ENCODE assay signal across 11 cellular contexts in genomic region chr12:128388461-128388921, GRCh38.
DNase-seq lines count a peak whose midpoint lies in the region; ATAC-seq and TF ChIP-seq lines count a peak whose summit lies in the region.
"Had no signal": no experiment of that assay in that cellular context is flagged by ENCODE, and none has a peak within 500 bp of the region (broad histone marks: within the 10 kb centered on the region; RNA-seq: fewer than 3 reads in every experiment).

No MANE protein-coding gene starts in this region.

- H3K27ac ChIP-seq in temporal lobe (ENCODE audit: low read depth, low read length), result peak overlapping the region; percentile 22
- H3K27ac ChIP-seq: 22Rv1 had no signal

- TF ChIP-seq POLR2A in lower leg skin (IDR thresholded peaks at IDR 0.05), result no peak

- intact Hi-C loops in lower leg skin (cut with DNase I; ENCODE audit: low total_unique reads), result no loop called here

- no peaks in the 10 kb centered on the region for H3K36me3 Mint-ChIP-seq in brain

- peaks cover 27% of the 10 kb centered on the region for H3K4me1 Mint-ChIP-seq in brain

- H3K4me3 Mint-ChIP-seq in brain, result peak overlapping the region in 1 of 5 experiments; percentile 7
- H3K4me3 Mint-ChIP-seq: H9 had no signal

- H3K27ac Mint-ChIP-seq in brain, result peak overlapping the region in 3 of 5 experiments; percentile 4 to 42 (median 17)

- TF ChIP-seq CTCF in brain (conservative IDR thresholded peaks at IDR 0.05) (no peak), lower leg skin (IDR thresholded peaks at IDR 0.05) (no peak)

- peaks cover 0 to 85% (median 9%) of the 10 kb centered on the region in 5 experiments for H3K9me3 Mint-ChIP-seq in brain

- DNase-seq in DMS 273 (lab: John Stamatoyannopoulos, UW; ENCODE audit: unreplicated experiment) (peak; percentile 36), DMS 273 treated with DMSO at 0.1 percent for 48 hours (lab: John Stamatoyannopoulos, UW) (no peak), lower leg skin (ENCODE audit: low spot score in 2 of 2) (peak; percentile 23 to 85)
- no peak for DNase-seq in stimulated activated CD4-positive, alpha-beta T cell treated with anti-CD3 and anti-CD28 coated beads, Interleukin-2, amount 100 ng/mL, for 48 hours
- DNase-seq: amniotic stem cell had no signal

- H3K4me3 ChIP-seq in lower leg skin (ENCODE audit: low read depth, poor library complexity, severe bottlenecking), result no peak overlapping the region

- ATAC-seq in HG03378 (IDR thresholded peaks at IDR 0.05; ENCODE audit: unreplicated experiment), result no peak
- no peak for ATAC-seq in HG03439 (IDR thresholded peaks at IDR 0.05; ENCODE audit: unreplicated experiment)

- peaks cover 3% of the 10 kb centered on the region for H3K27me3 Mint-ChIP-seq in brain

- 44 to 56% methylated on average over 12 of the region's 12 CpGs for WGBS in lower leg skin, 2 donors

Comparison
In these comparisons a context has a peak if more than half of its experiments do, and no peak if none do; other contexts are left out.
1. DNase-seq: peak in DMS 273 (single experiment) and lower leg skin (2 of 2); none in DMS 273 treated with DMSO at 0.1 percent for 48 hours (single experiment) and stimulated activated CD4-positive, alpha-beta T cell treated with anti-CD3 and anti-CD28 coated beads, Interleukin-2, amount 100 ng/mL, for 48 hours (0 of 2).